ENCODE assay signal across 1 cellular context in the genomic region with DNA sequence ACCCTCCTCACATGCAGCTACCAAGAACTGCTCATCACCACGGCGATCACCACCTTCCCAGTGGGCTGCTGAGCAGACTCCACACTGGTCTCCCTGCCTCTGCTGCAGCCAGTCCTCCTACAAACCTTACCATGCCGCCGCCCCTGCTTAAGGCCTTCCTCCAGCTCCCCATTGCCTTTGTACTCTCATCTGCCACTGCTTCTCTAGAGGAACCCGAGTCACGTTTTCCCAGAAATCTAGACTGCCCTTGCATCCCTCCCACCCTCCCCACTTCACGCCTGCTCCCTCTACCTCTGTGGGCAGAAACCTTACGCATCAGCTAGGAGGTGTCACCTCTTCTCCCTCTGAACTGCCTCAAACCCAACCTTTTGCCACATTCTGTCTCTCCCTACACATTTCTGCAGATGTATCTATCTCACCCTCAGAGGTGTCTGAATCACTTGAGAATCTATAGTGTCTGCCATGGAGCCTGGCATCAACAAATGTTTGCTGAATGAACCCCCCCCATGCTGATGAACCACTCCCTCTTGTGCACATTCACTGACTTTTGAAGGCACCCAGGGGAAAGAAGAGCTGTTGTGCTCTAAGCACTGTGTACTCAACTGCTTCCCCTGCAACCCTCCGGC.
TF ChIP-seq lines count a peak whose summit lies in the region.

No MANE protein-coding gene starts in this region.

TF ChIP-seq in HEK293, 187 proteins besides CTCF, POLR2A, EP300 and RAD21 (continued from another document):
- TF ChIP-seq ZNF645 (tag by site-specific recombination; IDR thresholded peaks at IDR 0.05) (no peak), SALL2 (tag by site-specific recombination; IDR thresholded peaks at IDR 0.05; ENCODE audit: borderline replicate concordance) (no peak), EGR2 (tag by site-specific recombination; IDR thresholded peaks at IDR 0.05; ENCODE audit: low read depth) (peak; percentile 65), ZNF777 (tag by site-specific recombination; IDR thresholded peaks at IDR 0.05; ENCODE audit: borderline replicate concordance) (no peak), ZNF404 (tag by site-specific recombination; IDR thresholded peaks at IDR 0.05) (no peak)
